In genomic region chr17:75102385-75102821, GRCh38 we compare ENCODE assay signal across 1 cellular context.
TF ChIP-seq lines count a peak whose summit lies in the region.

No MANE protein-coding gene starts in this region.

TF ChIP-seq in GM23338, 12 proteins besides CTCF, POLR2A, EP300 and RAD21 (continued from another document):
- no peak for TF ChIP-seq ZNF462 (CRISPR knock-in tag; IDR thresholded peaks at IDR 0.05)
- TF ChIP-seq STAT1 (IDR thresholded peaks at IDR 0.05; ENCODE audit: unreplicated experiment): no peak
- TF ChIP-seq JUNB (IDR thresholded peaks at IDR 0.05; ENCODE audit: unreplicated experiment): no peak
- no peak for TF ChIP-seq EZH2phosphoT487 (IDR thresholded peaks at IDR 0.05; ENCODE audit: unreplicated experiment)
TF ChIP-seq in GM23338: peak in this region for 0.
